ENCODE assay signal across 21 cellular contexts in genomic region chr2:234479465-234479864, GRCh38. TPM values are rescaled to one million over a fixed set of nuclear protein-coding genes. Genes with fewer than 3 reads are reported as not detected.
DNase-seq lines count a peak whose midpoint lies in the region; ATAC-seq and TF ChIP-seq lines count a peak whose summit lies in the region.
"Had no signal": no experiment of that assay in that cellular context is flagged by ENCODE, and none has a peak within 500 bp of the region (broad histone marks: within the 10 kb centered on the region; RNA-seq: fewer than 3 reads in every experiment).

No MANE protein-coding gene starts in this region.

- H3K4me1 ChIP-seq in trophoblast cell (ENCODE audit: control insufficient read depth in 1 of 2, insufficient read depth in 2 of 2, low read length in 2 of 2) (no peaks in the 10 kb centered on the region), foreskin keratinocyte (peaks cover 16% of the 10 kb centered on the region)
- H3K4me1 ChIP-seq: HAP-1, SJSA1 had no signal

- no peak overlapping the region for H3K23ac ChIP-seq in trophoblast cell (ENCODE audit: low read length)

- no peak overlapping the region for H4K91ac ChIP-seq in trophoblast cell (ENCODE audit: low read depth, low read length)

- H3K4me3 ChIP-seq in trophoblast cell (ENCODE audit: low read depth, low read length), result no peak overlapping the region
- H3K4me3 ChIP-seq: GM23338, HAP-1, SJSA1 had no signal

- no peak overlapping the region for H2BK12ac ChIP-seq in trophoblast cell (ENCODE audit: low read length)

- no peaks in the 10 kb centered on the region for H3K9me3 ChIP-seq in trophoblast cell (ENCODE audit: insufficient read depth, low read depth, low read length)
- H3K9me3 ChIP-seq: HAP-1, SJSA1 had no signal

- no peak overlapping the region for H3K18ac ChIP-seq in trophoblast cell (ENCODE audit: low read length)

- no peak for ATAC-seq in activated T-cell treated with anti-CD3 and anti-CD28 coated beads, Interleukin-2, amount 50 U/mL, for 72 hours (replicated peaks in 1 of 2)
- ATAC-seq in HG02938 (IDR thresholded peaks at IDR 0.05; ENCODE audit: unreplicated experiment) (no peak), foreskin keratinocyte (no peak), HG03139 (IDR thresholded peaks at IDR 0.05; ENCODE audit: unreplicated experiment) (no peak)
- ATAC-seq: GM23338, PC-3 had no signal

- no peak overlapping the region for H3K4me2 ChIP-seq in trophoblast cell (ENCODE audit: low read length)
- H3K4me2 ChIP-seq: GM23338, KMS-11 had no signal

- H2BK5ac ChIP-seq in trophoblast cell (ENCODE audit: low read depth, low read length, poor library complexity), result no peak overlapping the region

- H3K4ac ChIP-seq in trophoblast cell (ENCODE audit: low read depth, low read length), result no peak overlapping the region

- DNase-seq in activated T-cell treated with anti-CD3 and anti-CD28 coated beads, Interleukin-2, amount 50 U/mL, for 72 hours, result no peak
- no peak for DNase-seq in activated T-cell treated with anti-CD3 and anti-CD28 coated beads, Interleukin-2, amount 50 U/mL, for 24 hours
- DNase-seq in SK-N-DZ (ENCODE audit: low spot score) (peak; percentile 42), trophoblast cell (peak in 1 of 2 donors; percentile 69), foreskin keratinocyte (no peak)
- DNase-seq: DMS53, HFFc6, MM.1S, NCI-H2029, NCI-H446, NCI-H524 treated with DMSO at 0.1 percent for 48 hours, NCI-H774, PC-3, Right ventricle myocardium superior had no signal

- no peak overlapping the region for H2AK5ac ChIP-seq in trophoblast cell (ENCODE audit: low read length)

- no peak overlapping the region for H4K8ac ChIP-seq in trophoblast cell (ENCODE audit: low read depth, low read length)

- peak overlapping the region; percentile 22 for H3K27ac Mint-ChIP-seq in activated T-cell treated with anti-CD3 and anti-CD28 coated beads, Interleukin-2, amount 50 U/mL, for 72 hours
- no peak overlapping the region for H3K27ac Mint-ChIP-seq in activated T-cell treated with anti-CD3 and anti-CD28 coated beads, Interleukin-2, amount 50 U/mL, for 24 hours
- H3K27ac Mint-ChIP-seq: GM23338, HFFc6 had no signal

- H3K27me3 ChIP-seq in trophoblast cell (ENCODE audit: insufficient read depth, low read length), result no peaks in the 10 kb centered on the region
- H3K27me3 ChIP-seq in foreskin keratinocyte, result no peaks in the 10 kb centered on the region
- H3K27me3 ChIP-seq: SJSA1 had no signal

- H3K79me1 ChIP-seq in trophoblast cell (ENCODE audit: low read length), result no peaks in the 10 kb centered on the region

- H3K9ac ChIP-seq in trophoblast cell (ENCODE audit: low read length), result peak overlapping the region; percentile 20
- H3K9ac ChIP-seq: KMS-11 had no signal

- H3K27ac ChIP-seq in trophoblast cell (ENCODE audit: low read depth, low read length) (no peak overlapping the region), foreskin keratinocyte (no peak overlapping the region)
- H3K27ac ChIP-seq: KMS-11, SJSA1 had no signal

- peaks cover 92% of the 10 kb centered on the region for H3K4me1 Mint-ChIP-seq in activated T-cell treated with anti-CD3 and anti-CD28 coated beads, Interleukin-2, amount 50 U/mL, for 72 hours (ENCODE audit: low read depth)
- peaks cover 84% of the 10 kb centered on the region for H3K4me1 Mint-ChIP-seq in activated T-cell treated with anti-CD3 and anti-CD28 coated beads, Interleukin-2, amount 50 U/mL, for 24 hours (ENCODE audit: low read depth)
- H3K4me1 Mint-ChIP-seq: GM23338 had no signal

- H3K4me3 Mint-ChIP-seq in activated T-cell treated with anti-CD3 and anti-CD28 coated beads, Interleukin-2, amount 50 U/mL, for 72 hours, result peak overlapping the region in 1 of 2 donors; percentile 21
- no peak overlapping the region for H3K4me3 Mint-ChIP-seq in activated T-cell treated with anti-CD3 and anti-CD28 coated beads, Interleukin-2, amount 50 U/mL, for 24 hours
- H3K4me3 Mint-ChIP-seq: GM23338, HFFc6, IgD-negative memory B cell had no signal

- no CpG with 5 or more reads among the region's 9 CpGs for WGBS in trophoblast cell (ENCODE audit: extremely low coverage, insufficient coverage, insufficient read length)

- TF ChIP-seq CTCF in foreskin keratinocyte (conservative IDR thresholded peaks at IDR 0.05), result no peak

- H2BK120ac ChIP-seq in trophoblast cell (ENCODE audit: insufficient read depth, low read length, poor library complexity), result no peak overlapping the region

- no peaks in the 10 kb centered on the region for H3K9me3 Mint-ChIP-seq in activated T-cell treated with anti-CD3 and anti-CD28 coated beads, Interleukin-2, amount 50 U/mL, for 72 hours
- H3K9me3 Mint-ChIP-seq in activated T-cell treated with anti-CD3 and anti-CD28 coated beads, Interleukin-2, amount 50 U/mL, for 24 hours, result no peaks in the 10 kb centered on the region
- H3K9me3 Mint-ChIP-seq: GM23338, HFFc6, IgD-negative memory B cell had no signal

- no peaks in the 10 kb centered on the region for H3K36me3 Mint-ChIP-seq in activated T-cell treated with anti-CD3 and anti-CD28 coated beads, Interleukin-2, amount 50 U/mL, for 72 hours (ENCODE audit: insufficient read depth in 2 of 2)
- no peaks in the 10 kb centered on the region for H3K36me3 Mint-ChIP-seq in activated T-cell treated with anti-CD3 and anti-CD28 coated beads, Interleukin-2, amount 50 U/mL, for 24 hours (ENCODE audit: low read depth)

- H3K79me2 ChIP-seq in trophoblast cell (ENCODE audit: control insufficient read depth, insufficient read depth, low read length, poor library complexity), result no peaks in the 10 kb centered on the region

- H3K14ac ChIP-seq in trophoblast cell (ENCODE audit: low read length), result no peak overlapping the region

- H3K27me3 Mint-ChIP-seq in activated T-cell treated with anti-CD3 and anti-CD28 coated beads, Interleukin-2, amount 50 U/mL, for 72 hours (ENCODE audit: low read depth), result no peaks in the 10 kb centered on the region
- no peaks in the 10 kb centered on the region for H3K27me3 Mint-ChIP-seq in activated T-cell treated with anti-CD3 and anti-CD28 coated beads, Interleukin-2, amount 50 U/mL, for 24 hours

- no peak overlapping the region for H2AFZ ChIP-seq in trophoblast cell (ENCODE audit: insufficient read depth, low read length, poor library complexity)
- H2AFZ ChIP-seq: GM23338 had no signal

- H3K36me3 ChIP-seq in trophoblast cell (ENCODE audit: control insufficient read depth in 1 of 2, insufficient read depth in 2 of 2, low read length in 2 of 2), result no peaks in the 10 kb centered on the region
- H3K36me3 ChIP-seq: HAP-1, SJSA1 had no signal

- no peak overlapping the region for H4K12ac ChIP-seq in trophoblast cell (ENCODE audit: low read depth, low read length)

RNA-seq across cellular contexts. Expression of gene ARL4C, which starts 17.4 kb away (rescaled TPM):
- 10 to 100 TPM; 52.9 to 53.7 TPM for total RNA-seq in activated T-cell treated with anti-CD3 and anti-CD28 coated beads, Interleukin-2, amount 50 U/mL, for 72 hours
- 4.3 and 4.4 TPM in 2 replicates for polyA plus RNA-seq in SK-N-DZ (2014; cell fraction: cytosol; rRNA removed)
- 3.7 and 3.9 TPM in 2 replicates for polyA plus RNA-seq in SK-N-DZ (2014; cell fraction: nucleus; rRNA removed)
- polyA plus RNA-seq in trophoblast cell (2013), result 28.8 TPM in 2 replicates
- 139 and 150 TPM in 2 replicates for total RNA-seq in foreskin keratinocyte
- 105 and 111 TPM in 2 replicates for polyA plus RNA-seq in foreskin keratinocyte
